ENCODE assay signal across 8 cellular contexts in genomic region chr6:34425132-34425497, GRCh38. TPM values are rescaled to one million over a fixed set of nuclear protein-coding genes. Genes with fewer than 3 reads are reported as not detected.
DNase-seq lines count a peak whose midpoint lies in the region; ATAC-seq lines count a peak whose summit lies in the region.

No MANE protein-coding gene starts in this region.

- no peak for DNase-seq in activated T-cell treated with anti-CD3 and anti-CD28 coated beads, Interleukin-2, amount 50 U/mL, for 24 hours
- DNase-seq in activated T-cell treated with anti-CD3 and anti-CD28 coated beads for 4 hours, result no peak
- no peak for DNase-seq in activated naive CD8-positive, alpha-beta T cell treated with anti-CD3 and anti-CD28 coated beads for 36 hours
- DNase-seq in NCI-H1105 treated with DMSO at 0.1 percent for 48 hours (lab: John Stamatoyannopoulos, UW), result no peak
- no peak for DNase-seq in NCI-H2107 (lab: John Stamatoyannopoulos, UW)

- peaks cover 36% of the 10 kb centered on the region for H3K36me3 ChIP-seq in thymus (ENCODE audit: control insufficient read depth, insufficient read depth)

- no peaks in the 10 kb centered on the region for H3K27me3 Mint-ChIP-seq in activated T-cell treated with anti-CD3 and anti-CD28 coated beads, Interleukin-2, amount 50 U/mL, for 24 hours
- H3K27me3 Mint-ChIP-seq in activated naive CD8-positive, alpha-beta T cell treated with anti-CD3 and anti-CD28 coated beads for 36 hours, result no peaks in the 10 kb centered on the region

- 13% methylated on average over 10 of the region's 10 CpGs for WGBS in thymus

- H3K27ac Mint-ChIP-seq in activated T-cell treated with anti-CD3 and anti-CD28 coated beads, Interleukin-2, amount 50 U/mL, for 24 hours, result peak overlapping the region; percentile 100
- peak overlapping the region; percentile 100 for H3K27ac Mint-ChIP-seq in activated naive CD8-positive, alpha-beta T cell treated with anti-CD3 and anti-CD28 coated beads for 36 hours

- H3K9me3 ChIP-seq in thymus (ENCODE audit: control insufficient read depth), result no peaks in the 10 kb centered on the region

- peaks cover 58% of the 10 kb centered on the region for H3K36me3 Mint-ChIP-seq in activated T-cell treated with anti-CD3 and anti-CD28 coated beads, Interleukin-2, amount 50 U/mL, for 24 hours (ENCODE audit: low read depth)
- peaks cover 51% of the 10 kb centered on the region for H3K36me3 Mint-ChIP-seq in activated naive CD8-positive, alpha-beta T cell treated with anti-CD3 and anti-CD28 coated beads for 36 hours

- peak overlapping the region; percentile 100 for H3K4me3 Mint-ChIP-seq in activated T-cell treated with anti-CD3 and anti-CD28 coated beads, Interleukin-2, amount 50 U/mL, for 24 hours
- H3K4me3 Mint-ChIP-seq in activated naive CD8-positive, alpha-beta T cell treated with anti-CD3 and anti-CD28 coated beads for 36 hours, result peak overlapping the region; percentile 98

- peak overlapping the region; percentile 64 for H3K27ac ChIP-seq in layer of hippocampus (ENCODE audit: low read depth, low read length)
- H3K27ac ChIP-seq in thymus (ENCODE audit: low read depth), result peak overlapping the region; percentile 77

- H3K27me3 ChIP-seq in layer of hippocampus (ENCODE audit: control insufficient read depth, insufficient read depth, low read length) (no peaks in the 10 kb centered on the region), thymus (ENCODE audit: control insufficient read depth, insufficient read depth) (no peaks in the 10 kb centered on the region)

- H3K9me3 Mint-ChIP-seq in activated T-cell treated with anti-CD3 and anti-CD28 coated beads, Interleukin-2, amount 50 U/mL, for 24 hours, result no peaks in the 10 kb centered on the region
- no peaks in the 10 kb centered on the region for H3K9me3 Mint-ChIP-seq in activated naive CD8-positive, alpha-beta T cell treated with anti-CD3 and anti-CD28 coated beads for 36 hours

- H3K4me1 Mint-ChIP-seq in activated T-cell treated with anti-CD3 and anti-CD28 coated beads, Interleukin-2, amount 50 U/mL, for 24 hours (ENCODE audit: low read depth), result peaks cover 45% of the 10 kb centered on the region
- peaks cover 37% of the 10 kb centered on the region for H3K4me1 Mint-ChIP-seq in activated naive CD8-positive, alpha-beta T cell treated with anti-CD3 and anti-CD28 coated beads for 36 hours

- H3K4me1 ChIP-seq in thymus (ENCODE audit: control insufficient read depth, insufficient read depth, low read length), result no peaks in the 10 kb centered on the region

- ATAC-seq in HG03159 (IDR thresholded peaks at IDR 0.05; ENCODE audit: unreplicated experiment), result no peak

- peak overlapping the region; percentile 66 for H3K4me3 ChIP-seq in thymus (ENCODE audit: low read length)

RNA-seq across cellular contexts. Expression of gene RPS10, which starts 0.8 kb away (rescaled TPM):
- total RNA-seq in activated naive CD8-positive, alpha-beta T cell treated with anti-CD3 and anti-CD28 coated beads for 36 hours, result 1,000 to 10,000 TPM; 2,216 to 2,293 TPM
- polyA plus RNA-seq in thymus, result 2,778 TPM

RNA-seq across cellular contexts. Expression of gene NUDT3, which starts 32.6 kb away (rescaled TPM):
- total RNA-seq in activated naive CD8-positive, alpha-beta T cell treated with anti-CD3 and anti-CD28 coated beads for 36 hours, result 10 to 100 TPM; 18.1 to 18.3 TPM
- 9.7 TPM for polyA plus RNA-seq in thymus

RNA-seq across cellular contexts. Expression of gene PACSIN1, which starts 40.8 kb away (rescaled TPM):
- total RNA-seq in activated naive CD8-positive, alpha-beta T cell treated with anti-CD3 and anti-CD28 coated beads for 36 hours, result under 1 TPM; 0.19 to 0.28 TPM
- polyA plus RNA-seq in thymus, result 1.2 TPM
